7 cellular contexts compared by ENCODE assay signal in genomic region chr11:43358308-43358669, GRCh38. TPM values are rescaled to one million over a fixed set of nuclear protein-coding genes. Genes with fewer than 3 reads are reported as not detected.
A peak's percentile ranks its signal among the peaks of the same experiment; 100 is the strongest.
DNase-seq lines count a peak whose midpoint lies in the region; ATAC-seq and TF ChIP-seq lines count a peak whose summit lies in the region.

No MANE protein-coding gene starts in this region.

- H3K9ac ChIP-seq in SK-N-MC (ENCODE audit: insufficient read length): peak overlapping the region; percentile 94

- H3K4me1 ChIP-seq in HAP-1: peaks cover 11% of the 10 kb centered on the region

- H3K36me3 ChIP-seq in HAP-1 (replicated peaks): no peaks in the 10 kb centered on the region
- peaks cover 6% of the 10 kb centered on the region; the same call in 1 of the 2 replicates for H3K36me3 ChIP-seq in SK-N-MC (ENCODE audit: insufficient read depth, low read length)

- in situ Hi-C loops in HAP-1 (cut with MboI; ENCODE audit: low sequenced_read_pairs): no loop called here

- ATAC-seq in sciatic nerve: peak; percentile 49

- H3K9me3 ChIP-seq in HAP-1: no peaks in the 10 kb centered on the region
- no peaks in the 10 kb centered on the region for H3K9me3 ChIP-seq in SK-N-MC (ENCODE audit: low read depth, low read length)

- DNase-seq in HAP-1 (ENCODE audit: low spot score in 2 of 2) (no peak), SK-N-MC (ENCODE audit: low read depth, low spot score) (no peak), fibroblast of pulmonary artery (ENCODE audit: low read depth) (no peak), sciatic nerve (ENCODE audit: low spot score) (no peak), NCI-H2171 (lab: John Stamatoyannopoulos, UW) (no peak), HuH-7 (ENCODE audit: low spot score) (no peak), LoVo (ENCODE audit: low spot score) (no peak)

- H3K4me3 ChIP-seq in HAP-1 (peak overlapping the region; percentile 99), SK-N-MC (peak overlapping the region; percentile 90), fibroblast of pulmonary artery (replicated peaks; ENCODE audit: low read depth, low read length) (peak overlapping the region; percentile 95)

- no peak for TF ChIP-seq CTCF in fibroblast of pulmonary artery (IDR thresholded peaks at IDR 0.05; ENCODE audit: low read length, missing control alignments)

- intact Hi-C loops in sciatic nerve (cut with DNase I): no loop called here

- H3K27me3 ChIP-seq in HAP-1 (ENCODE audit: low read depth): no peaks in the 10 kb centered on the region

- no peak overlapping the region for H3K27ac ChIP-seq in SK-N-MC

RNA-seq across cellular contexts. Expression of gene TTC17, which starts 0.4 kb away (rescaled TPM):
- 115 TPM for total RNA-seq in sciatic nerve

RNA-seq across cellular contexts. Expression of gene API5, which starts 46.5 kb away (rescaled TPM):
- 80.1 TPM for total RNA-seq in sciatic nerve
